8 cellular contexts compared by ENCODE assay signal in the genomic region with DNA sequence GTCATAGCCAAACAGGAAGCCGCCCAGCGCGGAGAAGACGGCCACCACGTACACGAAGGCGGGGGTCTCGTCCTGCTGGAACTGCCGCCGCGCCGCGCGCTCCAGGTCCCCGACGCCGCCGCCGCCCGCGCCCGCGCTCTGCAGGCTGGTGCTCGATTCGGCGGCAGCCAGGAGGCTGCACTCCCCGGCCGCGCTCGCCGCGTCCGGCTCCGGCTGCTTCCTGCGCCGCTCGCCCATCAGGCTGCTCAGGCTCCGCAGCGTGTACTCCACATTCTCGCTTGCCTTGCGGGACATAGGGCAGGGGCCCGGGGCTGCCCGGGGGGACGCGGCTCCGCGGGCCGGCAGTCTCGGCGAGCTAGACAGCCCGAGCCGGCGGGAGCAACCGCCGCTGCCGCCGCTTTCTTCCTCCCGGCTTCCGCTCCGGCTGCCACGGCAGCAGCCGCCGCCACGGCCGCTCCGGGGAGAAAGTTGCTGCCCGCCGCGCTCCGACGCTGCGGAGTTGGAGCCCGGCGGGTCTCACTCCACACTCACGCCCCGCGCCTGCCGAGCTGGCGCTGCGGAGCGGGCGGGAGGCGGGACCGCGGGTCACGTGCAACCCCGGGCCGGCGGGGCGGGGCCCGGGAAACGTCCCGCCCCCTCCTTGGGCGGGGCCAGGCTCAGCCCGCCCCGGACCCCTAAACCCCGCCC. TPM values are rescaled to one million over a fixed set of nuclear protein-coding genes. Genes with fewer than 3 reads are reported as not detected.
DNase-seq lines count a peak whose midpoint lies in the region; ATAC-seq and TF ChIP-seq lines count a peak whose summit lies in the region.

Gene SLC2A13, minus strand, starts transcription at position 567 of the 687 bp plus-strand sequence. Its CDS starts 273 bp downstream, at position 294.

- H4K20me1 ChIP-seq in OCI-LY1 (ENCODE audit: insufficient read depth, low read length) = no peaks in the 10 kb centered on the region

- no peak for TF ChIP-seq EP300 in esophagus muscularis mucosa (IDR thresholded peaks at IDR 0.05)

- TF ChIP-seq POLR2A in esophagus muscularis mucosa (IDR thresholded peaks at IDR 0.05; ENCODE audit: low read depth) = peak; percentile 49

- ATAC-seq in GM19397 (IDR thresholded peaks at IDR 0.05; ENCODE audit: unreplicated experiment) (peak; percentile 87), HG03521 (IDR thresholded peaks at IDR 0.05; ENCODE audit: unreplicated experiment) (peak; percentile 79)

- H3K9me2 ChIP-seq in OCI-LY1 (ENCODE audit: low read depth, low read length) = no peaks in the 10 kb centered on the region

- H3K9me3 ChIP-seq in OCI-LY1 (ENCODE audit: low read length) = no peaks in the 10 kb centered on the region
- no peaks in the 10 kb centered on the region for H3K9me3 ChIP-seq in esophagus muscularis mucosa

- peak within 1 kb of the TSS; percentile 68 for H3K4me2 ChIP-seq in OCI-LY1 (ENCODE audit: low read length)

- intact Hi-C loops in esophagus muscularis mucosa (cut with DNase I) = loop anchor here (5.0 kb wide), 1 partner anchor 343 kb away; no protein-coding TSS in a partner anchor

- peaks cover 58% of the 10 kb centered on the region for H3K4me1 ChIP-seq in OCI-LY1 (ENCODE audit: insufficient read depth, low read length, severe bottlenecking)
- peaks cover 4 to 56% (median 49%) of the 10 kb centered on the region in 4 donors for H3K4me1 ChIP-seq in esophagus muscularis mucosa

- under 1% methylated on average over 32 of the region's 97 CpGs for WGBS in esophagus muscularis mucosa

- H3K36me3 ChIP-seq in OCI-LY1 (ENCODE audit: insufficient read depth, low read length) = no peaks in the 10 kb centered on the region
- H3K36me3 ChIP-seq in esophagus muscularis mucosa = no peaks in the 10 kb centered on the region

- 0 out of 2 replicates have a peak, but pooled peaks cover 4% of the 10 kb centered on the region for H3K79me2 ChIP-seq in OCI-LY1 (ENCODE audit: insufficient read depth, low read length)

- no peak for TF ChIP-seq CTCF in OCI-LY1 (IDR thresholded peaks at IDR 0.05; ENCODE audit: low read length)
- no peak for TF ChIP-seq CTCF in esophagus muscularis mucosa (IDR thresholded peaks at IDR 0.05)

- H3K4me3 ChIP-seq in OCI-LY1 (ENCODE audit: low read depth, low read length, poor library complexity, severe bottlenecking) (peak within 1 kb of the TSS; percentile 92), esophagus muscularis mucosa (peak within 1 kb of the TSS; percentile 80 to 99 (median 92))

- H3F3A ChIP-seq in OCI-LY1 (ENCODE audit: insufficient read depth, low read length) = peaks cover 4% of the 10 kb centered on the region; the same call in 1 of the 2 replicates

- DNase-seq in CMK (ENCODE audit: low read depth) (peak; percentile 53), esophagus muscularis mucosa (ENCODE audit: extremely low spot score) (peak; percentile 93), myocyte (ENCODE audit: low read depth) (peak; percentile 80)
- peak; percentile 84 for DNase-seq in activated T-cell treated with anti-CD3 and anti-CD28 coated beads, Interleukin-2, amount 50 U/mL, for 1 hour
- peak; percentile 51 to 74 for DNase-seq in stimulated activated CD8-positive, alpha-beta memory T cell treated with anti-CD3 and anti-CD28 coated beads, Interleukin-7, amount 100 ng/mL, for 4 hours (ENCODE audit: low read depth in 2 of 2)

- H2AFZ ChIP-seq in OCI-LY1 (ENCODE audit: low read length) = peak within 1 kb of the TSS; percentile 85

- H3K27ac ChIP-seq in OCI-LY1 (ENCODE audit: low read depth, low read length, poor library complexity, severe bottlenecking) (peak within 1 kb of the TSS; percentile 42), esophagus muscularis mucosa (replicated peaks in 1 of 4) (peak within 1 kb of the TSS; percentile 86 to 95 (median 90))

- H3K9ac ChIP-seq in OCI-LY1 (ENCODE audit: low read length) = peak within 1 kb of the TSS; percentile 93

- H3K27me3 ChIP-seq in OCI-LY1 (ENCODE audit: insufficient read depth, low read length) = no peaks in the 10 kb centered on the region
- no peaks in the 10 kb centered on the region for H3K27me3 ChIP-seq in esophagus muscularis mucosa

RNA-seq across cellular contexts. Expression of gene SLC2A13, which starts in this region (rescaled TPM):
- total RNA-seq in esophagus muscularis mucosa (10 to 100 TPM; 19.6 to 25.7 (median 21.4) TPM), myocyte (5.5 and 7.0 TPM in 2 replicates)
- 2.4 TPM for polyA plus RNA-seq in myocyte (2012)

Comparison
In these comparisons a context has a peak if more than half of its experiments do, and no peak if none do; other contexts are left out.
1. Peak in every context shown above with its lines: DNase-seq, ATAC-seq, H3K4me3 ChIP-seq and H3K27ac ChIP-seq.